Comparison of ENCODE assay signal across 23 cellular contexts in the genomic region with DNA sequence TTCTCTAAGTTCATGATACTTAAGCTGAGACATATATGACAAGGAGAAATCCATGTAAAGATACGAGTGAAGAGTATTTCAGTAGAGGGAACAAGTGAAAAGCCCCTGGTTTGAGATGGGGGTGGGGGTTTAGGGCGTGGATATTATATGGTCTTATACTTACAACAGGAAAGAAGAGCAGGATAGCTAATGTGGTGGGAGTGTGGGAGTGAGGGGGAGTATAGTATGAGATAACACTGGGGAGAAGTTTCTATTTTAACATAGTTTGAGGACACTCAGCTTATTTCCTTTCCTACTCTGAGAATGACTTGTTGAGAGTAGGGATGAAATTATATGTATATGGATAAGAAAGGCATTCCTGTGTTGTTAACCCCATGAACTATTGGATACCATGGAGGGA. TPM values are rescaled to one million over a fixed set of nuclear protein-coding genes. Genes with fewer than 3 reads are reported as not detected.
DNase-seq lines count a peak whose midpoint lies in the region; ATAC-seq, FAIRE-seq and TF ChIP-seq lines count a peak whose summit lies in the region.
"Had no signal": no experiment of that assay in that cellular context is flagged by ENCODE, and none has a peak within 500 bp of the region (broad histone marks: within the 10 kb centered on the region; RNA-seq: fewer than 3 reads in every experiment).

No MANE protein-coding gene starts in this region.

- CTCF ChIA-PET in IMR-90 (lab: Yijun Ruan, JAX) = no interaction called here

- H3K27ac ChIP-seq in IMR-90 (ENCODE audit: insufficient read depth, low read length) = no peak overlapping the region
- H3K27ac ChIP-seq: PC-9, RWPE1 had no signal

- H3K9me3 ChIP-seq in IMR-90 (ENCODE audit: control insufficient read depth, insufficient read depth, low read length) = no peaks in the 10 kb centered on the region

- in situ Hi-C loops in IMR-90 (cut with MboI; ENCODE audit: low sequenced_read_pairs) = no loop called here

- DNase-seq in GM18507 (ENCODE audit: extremely low spot score, insufficient read length, low read depth) (no peak), IMR-90 (no peak), amniotic epithelial cell (ENCODE audit: low read depth) (peak; percentile 41), NCI-H146 treated with DMSO at 0.1 percent for 48 hours (lab: John Stamatoyannopoulos, UW; ENCODE audit: unreplicated experiment) (no peak), COR-L47 (lab: John Stamatoyannopoulos, UW) (no peak), HK-2 (ENCODE audit: unreplicated experiment) (no peak), mesenteric fat pad (ENCODE audit: low spot score) (no peak)
- DNase-seq: ACHN; C1 segment of cervical spinal cord; CD8-positive, alpha-beta memory T cell; DMS79 treated with DMSO at 0.1 percent for 48 hours; HFFc6; NCI-H187 treated with DMSO at 0.1 percent for 48 hours; NCI-H226; NCI-H524; NCI-H82; PC-9; SIG-M5 had no signal

- no peak overlapping the region for H3K4ac ChIP-seq in IMR-90 (ENCODE audit: low read depth, low read length)

- no peak for TF ChIP-seq POLR2A in IMR-90 (IDR thresholded peaks at IDR 0.05; ENCODE audit: low read depth, low read length)

- H4K8ac ChIP-seq in IMR-90 (ENCODE audit: low read depth in 2 of 2, low read length in 2 of 2) = no peak overlapping the region

- H3K18ac ChIP-seq in IMR-90 (ENCODE audit: low read depth, low read length) = no peak overlapping the region; the same call in 1 of the 2 replicates

- H2BK5ac ChIP-seq in IMR-90 (ENCODE audit: low read depth, low read length, poor library complexity, severe bottlenecking) = peak overlapping the region; percentile 39

- no peak overlapping the region for H3K14ac ChIP-seq in IMR-90 (replicated peaks; ENCODE audit: low read depth, low read length)

- no peak overlapping the region for H3K4me2 ChIP-seq in IMR-90 (ENCODE audit: low read depth, low read length)
- H3K4me2 ChIP-seq: PC-9 had no signal

- H3K9me3 Mint-ChIP-seq in nephron = no peaks in the 10 kb centered on the region
- H3K9me3 Mint-ChIP-seq: CD8-positive, alpha-beta memory T cell; HFFc6 had no signal

- H3K36me3 ChIP-seq in IMR-90 (ENCODE audit: control insufficient read depth, insufficient read depth, low read length) = no peaks in the 10 kb centered on the region

- peaks cover 29% of the 10 kb centered on the region for H3K4me1 Mint-ChIP-seq in nephron

- 100% methylated on average over 1 of the region's 2 CpGs; no CpG with 5 or more reads in 1 of the 2 experiments for WGBS in IMR-90 (ENCODE audit: extremely low coverage in 2 of 2, insufficient read length in 1 of 2), 2 experiments

- H3K27me3 Mint-ChIP-seq in nephron (ENCODE audit: low read depth) = no peaks in the 10 kb centered on the region
- H3K27me3 Mint-ChIP-seq: CD8-positive, alpha-beta memory T cell had no signal

- H4K20me1 ChIP-seq in IMR-90 (ENCODE audit: insufficient read depth, low read length) = no peaks in the 10 kb centered on the region

- POLR2A ChIA-PET in IMR-90 (lab: Charles Lee; ENCODE audit: unreplicated experiment) = no interaction called here

- no peak; the same call in 1 of the 2 replicates for ATAC-seq in IMR-90 (ENCODE audit: low read depth)
- ATAC-seq: SK-N-SH treated with all-trans-retinoic acid at 6 μM for 48 hours had no signal

- H3K9me1 ChIP-seq in IMR-90 (ENCODE audit: insufficient read depth, low read length) = no peaks in the 10 kb centered on the region

- no peak overlapping the region for H3K4me3 ChIP-seq in IMR-90 (ENCODE audit: insufficient read depth, low read depth, low read length)
- H3K4me3 ChIP-seq: PC-9 had no signal

- no peak overlapping the region for H2AFZ ChIP-seq in IMR-90 (replicated peaks; ENCODE audit: low read length, poor library complexity)
- H2AFZ ChIP-seq: PC-9 had no signal

- H2AK5ac ChIP-seq in IMR-90 (ENCODE audit: low read depth, low read length) = no peak overlapping the region

- FAIRE-seq in GM18507 (lab: Jason Lieb, UNC) = peak; percentile 45
- FAIRE-seq: H1, HTR-8/SVneo had no signal

- no peak overlapping the region for H2AK9ac ChIP-seq in IMR-90 (replicated peaks; ENCODE audit: low read depth, low read length, poor library complexity)

- peaks cover 20 to 53% of the 10 kb centered on the region in 2 experiments for H3K79me1 ChIP-seq in IMR-90 (ENCODE audit: low read depth in 1 of 2, low read length in 2 of 2)

- peak overlapping the region; percentile 17 to 51 (median 27) for H3K27ac Mint-ChIP-seq in nephron
- H3K27ac Mint-ChIP-seq: HFFc6 had no signal

- H3K36me3 Mint-ChIP-seq in nephron (ENCODE audit: low read depth) = peaks cover 7% of the 10 kb centered on the region

- no peak overlapping the region for H4K91ac ChIP-seq in IMR-90 (ENCODE audit: insufficient read depth, low read depth, low read length)

- H3K56ac ChIP-seq in IMR-90 (ENCODE audit: extremely low read depth, insufficient read depth, low read length) = no peak overlapping the region

- peak overlapping the region in 1 of 3 experiments; percentile 1 for H3K4me3 Mint-ChIP-seq in nephron
- H3K4me3 Mint-ChIP-seq: CD8-positive, alpha-beta memory T cell; HFFc6 had no signal

- no peaks in the 10 kb centered on the region for H3K27me3 ChIP-seq in IMR-90 (ENCODE audit: control insufficient read depth, insufficient read depth, low read length)

- no TSS peak for BruUV-seq in IMR-90 (replicated peaks; lab: Mats Ljungman, UMichigan)

- dilution Hi-C loops in IMR-90 (cut with HindIII; ENCODE audit: low sequenced_read_pairs, unreplicated experiment) = no loop called here

- TF ChIP-seq RAD21 in IMR-90 (IDR thresholded peaks at IDR 0.05; ENCODE audit: low read length) = no peak

- no peak overlapping the region for H2BK15ac ChIP-seq in IMR-90 (ENCODE audit: low read depth, low read length)

- H3K9ac ChIP-seq in IMR-90 (ENCODE audit: low read depth, low read length) = no peak overlapping the region

- no peak overlapping the region for H3K23ac ChIP-seq in IMR-90 (ENCODE audit: low read depth, low read length)

- intact Hi-C loops in IMR-90 (cut with micrococcal nuclease) = no loop called here

- no peak for TF ChIP-seq CTCF in IMR-90 (conservative IDR thresholded peaks at IDR 0.05; ENCODE audit: low read depth, low read length)
- TF ChIP-seq CTCF in nephron (IDR thresholded peaks at IDR 0.05; ENCODE audit: unreplicated experiment in 3 of 3) = no peak

- H2BK120ac ChIP-seq in IMR-90 (ENCODE audit: low read depth, low read length) = no peak overlapping the region

- 0 out of 2 replicates have a peak overlapping the region, but pooled peaks have one; percentile 40 for H4K5ac ChIP-seq in IMR-90 (ENCODE audit: low read depth, low read length)

- peaks cover 9% of the 10 kb centered on the region for H3K4me1 ChIP-seq in IMR-90 (ENCODE audit: control insufficient read depth, insufficient read depth, low read length)

- no peak overlapping the region for H2BK20ac ChIP-seq in IMR-90 (ENCODE audit: low read depth, low read length)

TF ChIP-seq in IMR-90, 13 proteins besides CTCF, POLR2A, EP300 and RAD21:
- TF ChIP-seq MXI1 (IDR thresholded peaks at IDR 0.05; ENCODE audit: borderline replicate concordance, low read depth, low read length) (no peak), BHLHE40 (IDR thresholded peaks at IDR 0.05; ENCODE audit: low read depth, low read length) (no peak), SMC3 (IDR thresholded peaks at IDR 0.05; ENCODE audit: low read depth, low read length) (no peak), RCOR1 (IDR thresholded peaks at IDR 0.05; ENCODE audit: insufficient replicate concordance, low read length) (no peak), MAFK (IDR thresholded peaks at IDR 0.05; ENCODE audit: low read depth, low read length) (no peak), CEBPB (IDR thresholded peaks at IDR 0.05; ENCODE audit: low read depth, low read length) (no peak), NFE2L2 (IDR thresholded peaks at IDR 0.05; ENCODE audit: low read depth, low read length) (no peak), RFX5 (IDR thresholded peaks at IDR 0.05; ENCODE audit: low read depth, low read length) (no peak), MAZ (IDR thresholded peaks at IDR 0.05; ENCODE audit: borderline replicate concordance, low read depth, low read length) (no peak), CHD1 (IDR thresholded peaks at IDR 0.05; ENCODE audit: low read depth, low read length) (no peak), FOS (IDR thresholded peaks at IDR 0.05; ENCODE audit: low read depth, low read length) (no peak)
- TF ChIP-seq, protein P1, sequence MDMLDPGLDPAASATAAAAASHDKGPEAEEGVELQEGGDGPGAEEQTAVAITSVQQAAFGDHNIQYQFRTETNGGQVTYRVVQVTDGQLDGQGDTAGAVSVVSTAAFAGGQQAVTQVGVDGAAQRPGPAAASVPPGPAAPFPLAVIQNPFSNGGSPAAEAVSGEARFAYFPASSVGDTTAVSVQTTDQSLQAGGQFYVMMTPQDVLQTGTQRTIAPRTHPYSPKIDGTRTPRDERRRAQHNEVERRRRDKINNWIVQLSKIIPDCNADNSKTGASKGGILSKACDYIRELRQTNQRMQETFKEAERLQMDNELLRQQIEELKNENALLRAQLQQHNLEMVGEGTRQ (IDR thresholded peaks at IDR 0.05; ENCODE audit: low read depth, low read length) = no peak
- TF ChIP-seq, protein P2, sequence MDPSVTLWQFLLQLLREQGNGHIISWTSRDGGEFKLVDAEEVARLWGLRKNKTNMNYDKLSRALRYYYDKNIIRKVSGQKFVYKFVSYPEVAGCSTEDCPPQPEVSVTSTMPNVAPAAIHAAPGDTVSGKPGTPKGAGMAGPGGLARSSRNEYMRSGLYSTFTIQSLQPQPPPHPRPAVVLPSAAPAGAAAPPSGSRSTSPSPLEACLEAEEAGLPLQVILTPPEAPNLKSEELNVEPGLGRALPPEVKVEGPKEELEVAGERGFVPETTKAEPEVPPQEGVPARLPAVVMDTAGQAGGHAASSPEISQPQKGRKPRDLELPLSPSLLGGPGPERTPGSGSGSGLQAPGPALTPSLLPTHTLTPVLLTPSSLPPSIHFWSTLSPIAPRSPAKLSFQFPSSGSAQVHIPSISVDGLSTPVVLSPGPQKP (IDR thresholded peaks at IDR 0.05; ENCODE audit: borderline replicate concordance, low read depth, low read length) = no peak

RNA-seq across cellular contexts. Expression of a gene that starts 36.5 kb away (rescaled TPM):
- total RNA-seq in IMR-90 (2012; rRNA removed) (36.2 and 39.7 TPM in 2 replicates), mesenteric fat pad (15.4 TPM)
- polyA plus RNA-seq in IMR-90 (2012; rRNA removed) = 35.1 and 36.7 TPM in 2 replicates
- 9.6 and 11.2 TPM in 2 replicates for polyA plus RNA-seq in IMR-90 (2012; cell fraction: cytosol; rRNA removed)
- polyA plus RNA-seq in IMR-90 (2012; cell fraction: nucleus; rRNA removed; ENCODE audit: low replicate concordance) = 12.1 and 61.4 TPM in 2 replicates
